9 cellular contexts compared by ENCODE assay signal in genomic region chr19:18300930-18301717, GRCh38. TPM values are rescaled to one million over a fixed set of nuclear protein-coding genes. Genes with fewer than 3 reads are reported as not detected.
A peak's percentile ranks its signal among the peaks of the same experiment; 100 is the strongest.
DNase-seq lines count a peak whose midpoint lies in the region; ATAC-seq and TF ChIP-seq lines count a peak whose summit lies in the region.
"Had no signal": no experiment of that assay in that cellular context is flagged by ENCODE, and none has a peak within 500 bp of the region (broad histone marks: within the 10 kb centered on the region; RNA-seq: fewer than 3 reads in every experiment).

No MANE protein-coding gene starts in this region.

- peaks cover 4% of the 10 kb centered on the region for H3K36me3 Mint-ChIP-seq in T-helper 17 cell (ENCODE audit: low read depth)

- no peak overlapping the region for H3K4me3 Mint-ChIP-seq in T-helper 17 cell

- H3K4me3 ChIP-seq in fibroblast of the aortic adventitia (ENCODE audit: low read depth, low read length): no peak overlapping the region

- peak overlapping the region; percentile 70 for H3K27ac Mint-ChIP-seq in T-helper 17 cell

- no peak for ATAC-seq in T-helper 17 cell
- no peak for ATAC-seq in HG03442 (IDR thresholded peaks at IDR 0.05; ENCODE audit: unreplicated experiment)
- no peak for ATAC-seq in HG03280 (IDR thresholded peaks at IDR 0.05; ENCODE audit: unreplicated experiment)
- ATAC-seq in HG03045 (IDR thresholded peaks at IDR 0.05; ENCODE audit: unreplicated experiment): no peak

- H3K27me3 Mint-ChIP-seq in T-helper 17 cell: no peaks in the 10 kb centered on the region

- TF ChIP-seq CTCF in fibroblast of the aortic adventitia (IDR thresholded peaks at IDR 0.05; ENCODE audit: insufficient read depth, low read length): no peak
- TF ChIP-seq CTCF in GM13976 (IDR thresholded peaks at IDR 0.05; ENCODE audit: borderline replicate concordance, control extremely low read depth, extremely low read depth, insufficient read depth, missing control alignments): no peak

- H3K9me3 ChIP-seq in T-helper 17 cell (ENCODE audit: control insufficient read depth, low read length, poor library complexity, severe bottlenecking): no peaks in the 10 kb centered on the region

- intact Hi-C loops in posterior vena cava (cut with DNase I): no loop called here

- in situ Hi-C loops in Caki2 (cut with HindIII; ENCODE audit: low pct_unique_long_range_greater_than_20kb, low sequenced_read_pairs) (no loop called here), GM13976 (cut with MboI; ENCODE audit: low sequenced_read_pairs, unreplicated experiment) (no loop called here)

- H3K4me1 Mint-ChIP-seq in T-helper 17 cell: peaks cover 22% of the 10 kb centered on the region

- DNase-seq in Caki2 (ENCODE audit: low read depth) (peak; percentile 55), T-helper 17 cell (no peak), fibroblast of the aortic adventitia (ENCODE audit: low read depth) (peak; percentile 87), posterior vena cava (ENCODE audit: low spot score) (peak; percentile 95), GM13976 (ENCODE audit: low spot score) (no peak)
- DNase-seq: NCI-H1436 treated with DMSO at 0.1 percent for 48 hours had no signal

RNA-seq across cellular contexts. Expression of gene JUND, which starts 19.7 kb away (rescaled TPM):
- total RNA-seq in Caki2 (2014; rRNA removed; shearing (Covaris generic); ENCODE audit: low replicate concordance): 115 and 120 TPM in 2 replicates
- 1,000 to 10,000 TPM; 1,212 to 1,401 TPM for total RNA-seq in T-helper 17 cell
- 61.9 and 85.6 TPM in 2 replicates for total RNA-seq in fibroblast of the aortic adventitia (ENCODE audit: low replicate concordance)
- 100 to 1,000 TPM; 192 to 231 TPM for total RNA-seq in posterior vena cava

RNA-seq across cellular contexts. Expression of gene LSM4, which starts 21.8 kb away (rescaled TPM):
- 828 and 869 TPM in 2 replicates for total RNA-seq in Caki2 (2014; rRNA removed; shearing (Covaris generic); ENCODE audit: low replicate concordance)
- 10 to 100 TPM; 43.3 to 46.6 TPM for total RNA-seq in T-helper 17 cell
- total RNA-seq in fibroblast of the aortic adventitia (ENCODE audit: low replicate concordance): 113 and 119 TPM in 2 replicates
- total RNA-seq in posterior vena cava: 10 to 100 TPM; 44.4 to 46.9 TPM

RNA-seq across cellular contexts. Expression of gene IQCN, which starts 26.9 kb away (rescaled TPM):
- not detected in 2 replicates for total RNA-seq in Caki2 (2014; rRNA removed; shearing (Covaris generic); ENCODE audit: low replicate concordance)
- total RNA-seq in T-helper 17 cell: 10 to 100 TPM; 16.5 to 21.9 TPM
- total RNA-seq in fibroblast of the aortic adventitia (ENCODE audit: low replicate concordance): 1.5 and 4.4 TPM in 2 replicates
- total RNA-seq in posterior vena cava: 1 to 10 TPM; 2.6 to 4.9 TPM

RNA-seq across cellular contexts. Expression of gene PGPEP1, which starts 39.3 kb away (rescaled TPM):
- total RNA-seq in Caki2 (2014; rRNA removed; shearing (Covaris generic); ENCODE audit: low replicate concordance): 15.4 and 17.8 TPM in 2 replicates
- total RNA-seq in T-helper 17 cell: 10 to 100 TPM; 22.0 to 28.3 TPM
- 9.6 and 27.2 TPM in 2 replicates for total RNA-seq in fibroblast of the aortic adventitia (ENCODE audit: low replicate concordance)
- 10 to 100 TPM; 42.8 to 48.6 TPM for total RNA-seq in posterior vena cava

Comparison
In these comparisons a context has a peak if more than half of its experiments do, and no peak if none do; other contexts are left out.
1. DNase-seq: peak in Caki2 (single experiment), fibroblast of the aortic adventitia (single experiment) and posterior vena cava (single experiment); none in T-helper 17 cell (0 of 3) and GM13976 (single experiment).
2. RNA of gene JUND, which starts 19.7 kb away (total RNA-seq): 1,212 to 1,401 TPM in T-helper 17 cell; 192 to 231 TPM in posterior vena cava, 115 to 120 TPM in Caki2 and 61.9 to 85.6 TPM in fibroblast of the aortic adventitia; every median in the first group is over 4 times any median in the second.